16 cellular contexts compared by ENCODE assay signal in the genomic region with DNA sequence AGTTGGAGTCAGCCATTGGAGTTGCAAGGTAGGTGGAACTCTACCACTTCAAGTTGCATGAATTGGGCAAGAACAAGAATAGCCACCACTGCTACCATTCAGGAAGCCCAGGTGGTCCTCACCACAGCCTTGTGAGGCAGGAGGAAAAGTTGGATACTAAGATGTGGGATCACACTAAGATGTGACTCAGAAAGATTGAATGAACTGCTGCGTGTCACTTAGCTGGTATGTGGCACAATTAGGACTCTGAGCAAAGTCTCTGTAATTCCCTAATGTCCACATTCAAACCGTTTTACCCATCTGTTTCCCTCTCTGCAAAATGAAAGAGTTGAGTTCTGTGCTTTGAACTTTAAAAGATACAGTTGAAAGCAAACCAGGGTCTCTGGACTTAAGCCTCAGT. TPM values are rescaled to one million over a fixed set of nuclear protein-coding genes. Genes with fewer than 3 reads are reported as not detected.
"Had no signal": no experiment of that assay in that cellular context is flagged by ENCODE, and none has a peak within 500 bp of the region (broad histone marks: within the 10 kb centered on the region; RNA-seq: fewer than 3 reads in every experiment).

No MANE protein-coding gene starts in this region.

- DNase-seq: activated CD4-positive, alpha-beta T cell treated with anti-CD3 and anti-CD28 coated beads, Interleukin-2, amount 50 U/mL, for 1 hour; activated CD4-positive, CD25-positive, alpha-beta regulatory T cell; activated effector memory CD4-positive, alpha-beta T cell treated with Interleukin-2 at 50 U/mL for 16 hours; activated T-cell treated with anti-CD3 and anti-CD28 coated beads, Interleukin-2, amount 50 U/mL, for 1 hour; amygdala; left cardiac atrium; mucosa of descending colon; natural killer cell; small intestine; thyroid gland had no signal

- H3K36me3 Mint-ChIP-seq: activated naive CD4-positive, alpha-beta T cell treated with anti-CD3 and anti-CD28 coated beads, Interleukin-2, amount 50 U/mL, for 72 hours; natural killer cell; stimulated activated effector memory CD8-positive, alpha-beta T cell treated with anti-CD3 and anti-CD28 coated beads, Interleukin-12 subunit alpha, Interleukin-12 subunit beta, amount 100 ng/mL, for 72 hours had no signal

- H3K4me3 Mint-ChIP-seq: natural killer cell; stimulated activated effector memory CD8-positive, alpha-beta T cell treated with anti-CD3 and anti-CD28 coated beads, Interleukin-12 subunit alpha, Interleukin-12 subunit beta, amount 100 ng/mL, for 72 hours had no signal

- ATAC-seq: activated naive CD4-positive, alpha-beta T cell treated with anti-CD3 and anti-CD28 coated beads, Interleukin-2, amount 50 U/mL, for 72 hours; left cardiac atrium; mucosa of descending colon; natural killer cell; stimulated activated effector memory CD8-positive, alpha-beta T cell treated with anti-CD3 and anti-CD28 coated beads, Interleukin-12 subunit alpha, Interleukin-12 subunit beta, amount 100 ng/mL, for 72 hours had no signal

- H3K4me3 ChIP-seq: breast epithelium, lung, mucosa of descending colon, right atrium auricular region, thyroid gland, vagina had no signal

- H3K4me1 Mint-ChIP-seq: natural killer cell; stimulated activated effector memory CD8-positive, alpha-beta T cell treated with anti-CD3 and anti-CD28 coated beads, Interleukin-12 subunit alpha, Interleukin-12 subunit beta, amount 100 ng/mL, for 72 hours had no signal

- H3K36me3 ChIP-seq: breast epithelium, right atrium auricular region, thyroid gland, vagina had no signal

- H3K9me3 ChIP-seq: breast epithelium, mucosa of descending colon, right atrium auricular region, thyroid gland, vagina had no signal

- H3K27ac ChIP-seq: breast epithelium, right atrium auricular region, thyroid gland, vagina had no signal

- H3K27ac Mint-ChIP-seq: activated naive CD4-positive, alpha-beta T cell treated with anti-CD3 and anti-CD28 coated beads, Interleukin-2, amount 50 U/mL, for 72 hours; natural killer cell; stimulated activated effector memory CD8-positive, alpha-beta T cell treated with anti-CD3 and anti-CD28 coated beads, Interleukin-12 subunit alpha, Interleukin-12 subunit beta, amount 100 ng/mL, for 72 hours had no signal

- H3K4me1 ChIP-seq: breast epithelium, right atrium auricular region, thyroid gland, vagina had no signal

- H3K27me3 ChIP-seq: breast epithelium, right atrium auricular region, thyroid gland, vagina had no signal

- H3K9me3 Mint-ChIP-seq: activated naive CD4-positive, alpha-beta T cell treated with anti-CD3 and anti-CD28 coated beads, Interleukin-2, amount 50 U/mL, for 72 hours; natural killer cell; stimulated activated effector memory CD8-positive, alpha-beta T cell treated with anti-CD3 and anti-CD28 coated beads, Interleukin-12 subunit alpha, Interleukin-12 subunit beta, amount 100 ng/mL, for 72 hours had no signal

RNA-seq across cellular contexts. Expression of a gene that starts 44.7 kb away (rescaled TPM):
- total RNA-seq: activated naive CD4-positive, alpha-beta T cell treated with anti-CD3 and anti-CD28 coated beads, Interleukin-2, amount 50 U/mL, for 72 hours had no signal
